ENCODE assay signal across 28 cellular contexts in genomic region chr6:165827190-165827518, GRCh38.
"Had no signal": no experiment of that assay in that cellular context is flagged by ENCODE, and none has a peak within 500 bp of the region (broad histone marks: within the 10 kb centered on the region; RNA-seq: fewer than 3 reads in every experiment).

No MANE protein-coding gene starts in this region.

- H3K36me3 ChIP-seq: heart left ventricle, left ventricle myocardium inferior, pancreas, prostate gland, stomach, thyroid gland, transverse colon, upper lobe of left lung had no signal

- H3K4me3 ChIP-seq: heart left ventricle, left ventricle myocardium inferior, lung, pancreas, prostate gland, skin epidermis, stomach, thyroid gland, transverse colon, upper lobe of left lung had no signal

- FAIRE-seq: islet of Langerhans, pancreas had no signal

- H3K9me3 ChIP-seq: heart left ventricle, left ventricle myocardium inferior, pancreas, prostate gland, stomach, testis, thyroid gland, transverse colon, upper lobe of left lung had no signal

- H3K4me3 Mint-ChIP-seq: immature natural killer cell; mesothelial cell of epicardium; naive B cell; natural killer cell treated with Interleukin-12 subunit alpha and Interleukin-12 subunit beta and Interleukin-15 and Interleukin-18, amount 100 ng/mL, for 72 hours had no signal

- H3K27ac ChIP-seq: heart left ventricle, left ventricle myocardium inferior, pancreas, prostate gland, skin epidermis, stomach, testis, thyroid gland, transverse colon, upper lobe of left lung had no signal

- H3K27ac Mint-ChIP-seq: immature natural killer cell; mesothelial cell of epicardium; naive B cell; natural killer cell treated with Interleukin-12 subunit alpha and Interleukin-12 subunit beta and Interleukin-15 and Interleukin-18, amount 100 ng/mL, for 72 hours had no signal

- H3K4me1 ChIP-seq: heart left ventricle, pancreas, prostate gland, stomach, testis, thyroid gland, transverse colon, upper lobe of left lung had no signal

- H3K4me1 Mint-ChIP-seq: mesothelial cell of epicardium had no signal

- ATAC-seq: pancreas, sciatic nerve had no signal

- DNase-seq: heart left ventricle; hypothalamus; immature natural killer cell; left ventricle myocardium inferior; mesendoderm; naive B cell; nucleus accumbens; posterior cingulate gyrus; retina; right cardiac atrium; stimulated activated CD4-positive, alpha-beta T cell treated with anti-CD3 and anti-CD28 coated beads, Interleukin-12 subunit alpha, Interleukin-12 subunit beta, amount 100 ng/mL, for 4 hours; stimulated activated CD4-positive, alpha-beta T cell treated with anti-CD3 and anti-CD28 coated beads, Interleukin-15, amount 100 ng/mL, for 24 hours; stimulated activated CD4-positive, alpha-beta T cell treated with anti-CD3 and anti-CD28 coated beads, Interleukin-2, amount 100 ng/mL, for 24 hours; stimulated activated CD4-positive, alpha-beta T cell treated with anti-CD3 and anti-CD28 coated beads, Interleukin-4, amount 100 ng/mL, for 1 hour; stimulated activated naive CD4-positive, alpha-beta T cell; stomach; testis; thyroid gland; transverse colon had no signal

- H3K36me3 Mint-ChIP-seq: immature natural killer cell; mesothelial cell of epicardium; naive B cell; natural killer cell treated with Interleukin-12 subunit alpha and Interleukin-12 subunit beta and Interleukin-15 and Interleukin-18, amount 100 ng/mL, for 72 hours had no signal

- H3K27me3 ChIP-seq: heart left ventricle, pancreas, stomach, testis, thyroid gland, transverse colon, upper lobe of left lung had no signal

- H3K9me3 Mint-ChIP-seq: immature natural killer cell; mesothelial cell of epicardium; natural killer cell treated with Interleukin-12 subunit alpha and Interleukin-12 subunit beta and Interleukin-15 and Interleukin-18, amount 100 ng/mL, for 72 hours had no signal
